Comparison of ENCODE assay signal across 11 cellular contexts in genomic region chr14:69684461-69685183, GRCh38.
DNase-seq lines count a peak whose midpoint lies in the region; ATAC-seq and TF ChIP-seq lines count a peak whose summit lies in the region.
"Had no signal": no experiment of that assay in that cellular context is flagged by ENCODE, and none has a peak within 500 bp of the region (broad histone marks: within the 10 kb centered on the region; RNA-seq: fewer than 3 reads in every experiment).

No MANE protein-coding gene starts in this region.

- H3K4me3 ChIP-seq in RWPE2 (ENCODE audit: severe bottlenecking) (no peak overlapping the region), endodermal cell (ENCODE audit: low read length) (no peak overlapping the region), gastrocnemius medialis (no peak overlapping the region)

- H3K27me3 Mint-ChIP-seq in endodermal cell (ENCODE audit: insufficient read depth): no peaks in the 10 kb centered on the region

- peak overlapping the region; percentile 88 for H3K27ac ChIP-seq in RWPE2 (ENCODE audit: poor library complexity, severe bottlenecking)
- peak overlapping the region; percentile 16 for H3K27ac ChIP-seq in endodermal cell (ENCODE audit: low read depth, low read length)
- peak overlapping the region in 3 of 4 donors; percentile 26 to 55 (median 30) for H3K27ac ChIP-seq in gastrocnemius medialis

- WGBS in endodermal cell (ENCODE audit: insufficient coverage in 1 of 2, insufficient read length in 1 of 2), 2 experiments: 88 to 98% methylated on average over 4 to 6 of the region's 6 CpGs

- H3K9ac ChIP-seq in endodermal cell (ENCODE audit: extremely low read depth, low read length, poor library complexity, severe bottlenecking): no peak overlapping the region

- H3K36me3 ChIP-seq in RWPE2 (ENCODE audit: low read depth) (no peaks in the 10 kb centered on the region), endodermal cell (ENCODE audit: control insufficient read depth, insufficient read depth, low read length) (no peaks in the 10 kb centered on the region), gastrocnemius medialis (no peaks in the 10 kb centered on the region)

- H3K4me1 Mint-ChIP-seq in endodermal cell: peaks cover 11% of the 10 kb centered on the region

- in situ Hi-C loops in gastrocnemius medialis (cut with MboI; ENCODE audit: low sequenced_read_pairs in 4 of 4): no loop called here

- H3K36me3 Mint-ChIP-seq in endodermal cell (ENCODE audit: low read depth): no peaks in the 10 kb centered on the region

- DNase-seq in RWPE2 (ENCODE audit: low spot score): no peak
- DNase-seq in endodermal cell: no peak
- DNase-seq in gastrocnemius medialis: peak in 1 of 2 donors; percentile 23
- DNase-seq in NCI-H345 treated with DMSO at 0.1 percent for 48 hours (lab: John Stamatoyannopoulos, UW; ENCODE audit: unreplicated experiment): no peak
- DNase-seq: effector CD8-positive, alpha-beta T cell; NCI-H1048; retina had no signal

- peaks cover 43% of the 10 kb centered on the region for H3K4me1 ChIP-seq in RWPE2 (ENCODE audit: insufficient read depth, poor library complexity, severe bottlenecking)
- no peaks in the 10 kb centered on the region for H3K4me1 ChIP-seq in endodermal cell (ENCODE audit: control insufficient read depth, insufficient read depth, low read length)
- peaks cover 56 to 68% of the 10 kb centered on the region in 2 donors for H3K4me1 ChIP-seq in gastrocnemius medialis

- no peak overlapping the region for H3K27ac Mint-ChIP-seq in endodermal cell

- H3K9me3 Mint-ChIP-seq in endodermal cell: no peaks in the 10 kb centered on the region

- TF ChIP-seq CTCF in RWPE2 (IDR thresholded peaks at IDR 0.05; ENCODE audit: poor library complexity, severe bottlenecking) (no peak), endodermal cell (conservative IDR thresholded peaks at IDR 0.05) (no peak), gastrocnemius medialis (IDR thresholded peaks at IDR 0.05 in 4 of 5, conservative IDR thresholded peaks at IDR 0.05 in 1 of 5) (no peak)

- no peaks in the 10 kb centered on the region for H3K9me3 ChIP-seq in RWPE2 (ENCODE audit: severe bottlenecking)
- H3K9me3 ChIP-seq in endodermal cell (ENCODE audit: control insufficient read depth, low read length): no peaks in the 10 kb centered on the region
- H3K9me3 ChIP-seq in gastrocnemius medialis: no peaks in the 10 kb centered on the region

- H3K4me3 Mint-ChIP-seq in endodermal cell: no peak overlapping the region

- H3K27me3 ChIP-seq in RWPE2 (ENCODE audit: insufficient read depth, poor library complexity, severe bottlenecking) (no peaks in the 10 kb centered on the region), endodermal cell (ENCODE audit: control insufficient read depth, insufficient read depth, low read length, poor library complexity, severe bottlenecking) (no peaks in the 10 kb centered on the region), gastrocnemius medialis (no peaks in the 10 kb centered on the region)

- ATAC-seq in GM18511 (IDR thresholded peaks at IDR 0.05; ENCODE audit: unreplicated experiment): peak; percentile 13
- peak; percentile 4; the same call in 1 of the 3 replicates for ATAC-seq in RWPE2 (ENCODE audit: low read depth)
- no peak for ATAC-seq in gastrocnemius medialis
- no peak for ATAC-seq in GM21360 (IDR thresholded peaks at IDR 0.05; ENCODE audit: unreplicated experiment)
- ATAC-seq in GM21526 (IDR thresholded peaks at IDR 0.05; ENCODE audit: low FRiP score, unreplicated experiment): no peak
- no peak for ATAC-seq in HG02642 (IDR thresholded peaks at IDR 0.05; ENCODE audit: poor library complexity, unreplicated experiment)

- intact Hi-C loops in gastrocnemius medialis (cut with DNase I; ENCODE audit: low total_unique reads): no loop called here

- TF ChIP-seq POLR2A in gastrocnemius medialis (IDR thresholded peaks at IDR 0.05): no peak

Comparison
In these comparisons a context has a peak if more than half of its experiments do, and no peak if none do; other contexts are left out.
1. ATAC-seq: peak in GM18511 (single experiment) and RWPE2 (single experiment); none in gastrocnemius medialis (0 of 2), GM21360 (single experiment), GM21526 (single experiment) and HG02642 (single experiment).
2. H3K27ac ChIP-seq: peak in every context shown above with its lines; median percentile 88 in RWPE2; 30 in gastrocnemius medialis; 16 in endodermal cell.